Comparison of ENCODE assay signal across 1 cellular context in the genomic region with DNA sequence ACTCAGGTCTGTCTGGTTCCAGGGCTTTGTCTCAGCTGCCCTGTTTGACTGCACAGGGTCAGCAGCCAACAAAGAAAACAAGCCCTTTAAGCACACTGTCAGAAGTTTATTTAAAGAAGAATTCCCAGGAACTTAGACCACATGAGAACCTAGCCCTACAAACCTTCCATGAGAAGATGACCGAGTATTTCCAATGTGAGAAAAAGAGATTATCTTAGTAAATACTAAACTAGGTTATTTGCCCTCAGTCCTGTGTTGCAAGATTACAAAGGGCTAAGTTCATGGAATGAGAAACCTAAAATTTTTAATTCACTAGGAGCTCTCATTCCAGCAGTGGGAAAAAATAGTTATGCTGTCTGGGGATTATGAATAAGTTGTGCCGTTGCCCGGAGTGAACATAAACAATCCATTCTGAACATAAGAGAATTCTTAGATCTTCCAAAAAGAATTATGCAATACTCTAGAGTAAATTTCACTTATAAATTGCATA.
TF ChIP-seq lines count a peak whose summit lies in the region.

No MANE protein-coding gene starts in this region.

TF ChIP-seq in HepG2, 621 proteins besides CTCF, POLR2A, EP300 and RAD21 (continued from another document):
- TF ChIP-seq ZNF326 (CRISPR knock-in tag; IDR thresholded peaks at IDR 0.05; ENCODE audit: borderline replicate concordance) (no peak), SOX13 (IDR thresholded peaks at IDR 0.05) (no peak), SOX13 (CRISPR knock-in tag; conservative IDR thresholded peaks at IDR 0.05 in 1 of 2, IDR thresholded peaks at IDR 0.05 in 1 of 2) (0 out of 4 replicates have a peak, but pooled peaks of 1 of the 2 experiments have one; percentile 41), NCOR1 (IDR thresholded peaks at IDR 0.05; ENCODE audit: borderline replicate concordance, low read length) (peak; percentile 34; the same call in 1 of the 2 replicates)
- TF ChIP-seq, protein P1, sequence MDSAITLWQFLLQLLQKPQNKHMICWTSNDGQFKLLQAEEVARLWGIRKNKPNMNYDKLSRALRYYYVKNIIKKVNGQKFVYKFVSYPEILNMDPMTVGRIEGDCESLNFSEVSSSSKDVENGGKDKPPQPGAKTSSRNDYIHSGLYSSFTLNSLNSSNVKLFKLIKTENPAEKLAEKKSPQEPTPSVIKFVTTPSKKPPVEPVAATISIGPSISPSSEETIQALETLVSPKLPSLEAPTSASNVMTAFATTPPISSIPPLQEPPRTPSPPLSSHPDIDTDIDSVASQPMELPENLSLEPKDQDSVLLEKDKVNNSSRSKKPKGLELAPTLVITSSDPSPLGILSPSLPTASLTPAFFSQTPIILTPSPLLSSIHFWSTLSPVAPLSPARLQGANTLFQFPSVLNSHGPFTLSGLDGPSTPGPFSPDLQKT (CRISPR knock-in tag; IDR thresholded peaks at IDR 0.05; ENCODE audit: borderline replicate concordance) = no peak
